21 cellular contexts compared by ENCODE assay signal in genomic region chr11:61855939-61856730, GRCh38. TPM values are rescaled to one million over a fixed set of nuclear protein-coding genes. Genes with fewer than 3 reads are reported as not detected.
A peak's percentile ranks its signal among the peaks of the same experiment; 100 is the strongest.
DNase-seq lines count a peak whose midpoint lies in the region; TF ChIP-seq lines count a peak whose summit lies in the region.
"Had no signal": no experiment of that assay in that cellular context is flagged by ENCODE, and none has a peak within 500 bp of the region (broad histone marks: within the 10 kb centered on the region; RNA-seq: fewer than 3 reads in every experiment).

No MANE protein-coding gene starts in this region.

- H3K14ac ChIP-seq in mesenchymal stem cell (ENCODE audit: low read length in 2 of 2) = no peak overlapping the region

- no peak overlapping the region for H2BK5ac ChIP-seq in mesenchymal stem cell (ENCODE audit: low read depth, low read length, poor library complexity, severe bottlenecking)

- no peak overlapping the region for H4K91ac ChIP-seq in mesenchymal stem cell (ENCODE audit: low read length)

- no peaks in the 10 kb centered on the region for H3K27me3 ChIP-seq in mesenchymal stem cell (ENCODE audit: control insufficient read depth in 1 of 2, insufficient read depth in 1 of 2, low read length in 2 of 2)

- no peak overlapping the region for H3K4me3 ChIP-seq in mesenchymal stem cell (ENCODE audit: insufficient read depth in 1 of 2, low read depth in 1 of 2, low read length in 2 of 2)
- no peak overlapping the region for H3K4me3 ChIP-seq in lower leg skin (ENCODE audit: low read depth, poor library complexity, severe bottlenecking)
- H3K4me3 ChIP-seq: lung had no signal

- no peak overlapping the region for H3K27ac ChIP-seq in mesenchymal stem cell (ENCODE audit: low read length, poor library complexity, severe bottlenecking)

- no peak for TF ChIP-seq POLR2A in lower leg skin (IDR thresholded peaks at IDR 0.05)

- POLR2A ChIA-PET in activated CD4-positive, alpha-beta memory T cell treated with anti-CD3 and anti-CD28 coated beads for 36 hours (lab: Charles Lee) = no interaction called here

- CTCF ChIA-PET in activated CD4-positive, alpha-beta memory T cell treated with anti-CD3 and anti-CD28 coated beads for 36 hours (lab: Charles Lee) = no interaction called here

- H3K27ac Mint-ChIP-seq in activated CD4-positive, alpha-beta memory T cell treated with anti-CD3 and anti-CD28 coated beads for 36 hours = no peak overlapping the region
- H3K27ac Mint-ChIP-seq: naive thymus-derived CD4-positive, alpha-beta T cell; progenitor cell of endocrine pancreas; T-helper 1 cell treated with Interleukin-12 subunit alpha and Interleukin-12 subunit beta and Interleukin-4 antibody, amounts not matched to agents 30 μg/mL and 1 μg/mL, for 36 hours had no signal

- peaks cover 30% of the 10 kb centered on the region for H3K79me1 ChIP-seq in mesenchymal stem cell (replicated peaks; ENCODE audit: low read length, poor library complexity, severe bottlenecking)

- peak overlapping the region; percentile 71 for H4K8ac ChIP-seq in mesenchymal stem cell (ENCODE audit: low read length)

- H3K9ac ChIP-seq in mesenchymal stem cell (ENCODE audit: low read length) = no peak overlapping the region

- peak; percentile 50 for DNase-seq in G401 (ENCODE audit: low spot score)
- peak; percentile 34 for DNase-seq in M059J (ENCODE audit: low read depth)
- DNase-seq in amniotic epithelial cell (ENCODE audit: low read depth) = peak; percentile 19
- DNase-seq in mesenchymal stem cell = no peak
- DNase-seq in inferior parietal cortex (ENCODE audit: extremely low spot score) = no peak
- no peak for DNase-seq in lower leg skin (ENCODE audit: low spot score in 2 of 2)
- no peak for DNase-seq in activated CD4-positive, alpha-beta memory T cell treated with anti-CD3 and anti-CD28 coated beads for 36 hours
- DNase-seq in activated CD4-positive, alpha-beta T cell treated with anti-CD3 and anti-CD28 coated beads, Interleukin-2, amount 50 U/mL, for 48 hours = no peak
- DNase-seq: activated effector memory CD4-positive, alpha-beta T cell treated with Interleukin-2 at 50 U/mL for 16 hours; amniotic stem cell; effector memory CD4-positive, alpha-beta T cell; GF-D8; naive thymus-derived CD4-positive, alpha-beta T cell; NCI-H1436 treated with DMSO at 0.1 percent for 48 hours; NCI-H345; SHP77; small intestine; stimulated activated CD8-positive, alpha-beta memory T cell treated with anti-CD3 and anti-CD28 coated beads, Interleukin-4, amount 100 ng/mL, for 48 hours had no signal

- peaks cover 75% of the 10 kb centered on the region in 2 experiments for H3K36me3 ChIP-seq in mesenchymal stem cell (ENCODE audit: control insufficient read depth in 1 of 2, insufficient read depth in 2 of 2, low read depth in 1 of 2, low read length in 2 of 2)

- H3K4me2 ChIP-seq in mesenchymal stem cell (ENCODE audit: low read length, poor library complexity, severe bottlenecking) = no peak overlapping the region

- no peak overlapping the region for H2BK15ac ChIP-seq in mesenchymal stem cell (ENCODE audit: low read depth, poor library complexity, severe bottlenecking)

- no peak overlapping the region for H2BK12ac ChIP-seq in mesenchymal stem cell (ENCODE audit: low read length in 2 of 2)

- H3K9me3 Mint-ChIP-seq in activated CD4-positive, alpha-beta memory T cell treated with anti-CD3 and anti-CD28 coated beads for 36 hours = no peaks in the 10 kb centered on the region
- H3K9me3 Mint-ChIP-seq: naive thymus-derived CD4-positive, alpha-beta T cell; T-helper 1 cell treated with Interleukin-12 subunit alpha and Interleukin-12 subunit beta and Interleukin-4 antibody, amounts not matched to agents 30 μg/mL and 1 μg/mL, for 36 hours had no signal

- TF ChIP-seq CTCF in lower leg skin (IDR thresholded peaks at IDR 0.05) = no peak

- no peak overlapping the region for H2AK5ac ChIP-seq in mesenchymal stem cell (ENCODE audit: low read length, severe bottlenecking)

- H3K9me3 ChIP-seq in mesenchymal stem cell (ENCODE audit: control insufficient read depth, low read length) = no peaks in the 10 kb centered on the region

- intact Hi-C loops in lower leg skin (cut with DNase I; ENCODE audit: low total_unique reads) = no loop called here
- intact Hi-C loops in activated CD4-positive, alpha-beta memory T cell treated with anti-CD3 and anti-CD28 coated beads for 36 hours (cut with micrococcal nuclease) = no loop called here

- no peaks in the 10 kb centered on the region for H3K4me1 Mint-ChIP-seq in activated CD4-positive, alpha-beta memory T cell treated with anti-CD3 and anti-CD28 coated beads for 36 hours (ENCODE audit: low read depth)

- H2AFZ ChIP-seq in mesenchymal stem cell (ENCODE audit: low read depth, low read length) = no peak overlapping the region

- no peak overlapping the region for H3K4me3 Mint-ChIP-seq in activated CD4-positive, alpha-beta memory T cell treated with anti-CD3 and anti-CD28 coated beads for 36 hours
- H3K4me3 Mint-ChIP-seq: naive thymus-derived CD4-positive, alpha-beta T cell; T-helper 1 cell treated with Interleukin-12 subunit alpha and Interleukin-12 subunit beta and Interleukin-4 antibody, amounts not matched to agents 30 μg/mL and 1 μg/mL, for 36 hours had no signal

- 94% methylated on average over 13 of the region's 13 CpGs for WGBS in mesenchymal stem cell
- WGBS in lower leg skin, 2 donors = 79 to 81% methylated on average over 11 to 13 of the region's 13 CpGs

- in situ Hi-C loops in G401 (cut with HindIII; ENCODE audit: low sequenced_read_pairs) = no loop called here

- H3K23ac ChIP-seq in mesenchymal stem cell (ENCODE audit: low read length in 2 of 2) = no peak overlapping the region

- H3K18ac ChIP-seq in mesenchymal stem cell (ENCODE audit: low read depth in 1 of 2, low read length in 2 of 2) = no peak overlapping the region

- H3K36me3 Mint-ChIP-seq in activated CD4-positive, alpha-beta memory T cell treated with anti-CD3 and anti-CD28 coated beads for 36 hours = peaks cover 4% of the 10 kb centered on the region

- H3K27me3 Mint-ChIP-seq in activated CD4-positive, alpha-beta memory T cell treated with anti-CD3 and anti-CD28 coated beads for 36 hours = no peaks in the 10 kb centered on the region
- H3K27me3 Mint-ChIP-seq: naive thymus-derived CD4-positive, alpha-beta T cell; progenitor cell of endocrine pancreas had no signal

- H2BK120ac ChIP-seq in mesenchymal stem cell (ENCODE audit: low read depth, low read length) = no peak overlapping the region

- peaks cover 5% of the 10 kb centered on the region for H3K4me1 ChIP-seq in mesenchymal stem cell (ENCODE audit: control insufficient read depth, insufficient read depth, low read depth, low read length)

- no peak overlapping the region for H3K4ac ChIP-seq in mesenchymal stem cell (ENCODE audit: low read depth in 1 of 2, low read length in 2 of 2)

RNA-seq across cellular contexts. Expression of gene FADS2, which starts 28.0 kb away (rescaled TPM):
- total RNA-seq in G401 (2014; rRNA removed; shearing (Covaris generic)) = 222 and 244 TPM in 2 replicates
- total RNA-seq in M059J (2014; rRNA removed; shearing (Covaris generic)) = 224 and 254 TPM in 2 replicates
- polyA plus RNA-seq in mesenchymal stem cell (2013, experiment 1 of 2) = 1,185 TPM
- 1,187 TPM for polyA plus RNA-seq in mesenchymal stem cell (2013, experiment 2 of 2)
- 100 to 1,000 TPM in 2 of 4 donors, 10 to 100 TPM in 2; 15.4 to 540 (median 173) TPM for total RNA-seq in lower leg skin
- total RNA-seq in activated CD4-positive, alpha-beta memory T cell treated with anti-CD3 and anti-CD28 coated beads for 36 hours = 10 to 100 TPM; 58.2 to 60.8 TPM

RNA-seq across cellular contexts. Expression of gene FADS3, which starts 35.2 kb away (rescaled TPM):
- 44.4 and 47.1 TPM in 2 replicates for total RNA-seq in G401 (2014; rRNA removed; shearing (Covaris generic))
- total RNA-seq in M059J (2014; rRNA removed; shearing (Covaris generic)) = 82.9 and 102 TPM in 2 replicates
- polyA plus RNA-seq in mesenchymal stem cell (2013, experiment 1 of 2) = 65.4 TPM
- polyA plus RNA-seq in mesenchymal stem cell (2013, experiment 2 of 2) = 66.5 TPM
- total RNA-seq in lower leg skin = 10 to 100 TPM; 10.9 to 27.8 (median 18.3) TPM
- 10 to 100 TPM; 11.9 to 12.1 TPM for total RNA-seq in activated CD4-positive, alpha-beta memory T cell treated with anti-CD3 and anti-CD28 coated beads for 36 hours

RNA-seq across cellular contexts. Expression of gene FADS1, which starts 39.3 kb away (rescaled TPM):
- total RNA-seq in G401 (2014; rRNA removed; shearing (Covaris generic)) = 131 and 148 TPM in 2 replicates
- 57.7 and 69.5 TPM in 2 replicates for total RNA-seq in M059J (2014; rRNA removed; shearing (Covaris generic))
- polyA plus RNA-seq in mesenchymal stem cell (2013, experiment 1 of 2) = 262 TPM
- 260 TPM for polyA plus RNA-seq in mesenchymal stem cell (2013, experiment 2 of 2)
- total RNA-seq in lower leg skin = 10 to 100 TPM in 2 of 4 donors, 1 to 10 TPM in 2; 7.3 to 58.6 (median 21.8) TPM
- total RNA-seq in activated CD4-positive, alpha-beta memory T cell treated with anti-CD3 and anti-CD28 coated beads for 36 hours = 10 to 100 TPM; 24.9 to 26.5 TPM

Comparison
In these comparisons a context has a peak if more than half of its experiments do, and no peak if none do; other contexts are left out.
1. DNase-seq: peak in G401 (single experiment), M059J (single experiment) and amniotic epithelial cell (single experiment); none in mesenchymal stem cell (single experiment), inferior parietal cortex (single experiment), lower leg skin (0 of 2), activated CD4-positive, alpha-beta memory T cell treated with anti-CD3 and anti-CD28 coated beads for 36 hours (single experiment) and activated CD4-positive, alpha-beta T cell treated with anti-CD3 and anti-CD28 coated beads, Interleukin-2, amount 50 U/mL, for 48 hours (0 of 2).